In the genomic region with DNA sequence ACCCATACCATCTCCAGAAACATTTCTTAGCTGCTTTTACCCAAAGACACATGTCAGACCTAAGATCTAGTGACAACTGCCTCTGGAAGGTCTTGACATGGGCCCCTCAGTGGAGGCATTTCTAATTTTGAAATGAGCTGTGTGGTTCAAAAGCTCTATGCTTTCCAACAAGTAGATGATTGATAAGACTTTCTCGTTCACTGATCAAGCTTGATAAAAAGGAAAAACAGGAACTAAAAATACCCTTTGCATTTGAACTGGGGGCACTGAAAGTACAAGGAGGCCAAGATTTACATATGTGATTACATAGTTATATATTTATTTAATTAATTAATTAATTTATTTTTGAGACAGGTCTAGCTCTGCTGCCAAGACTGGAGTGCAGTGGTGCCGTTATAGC, we compare ENCODE assay signal across 27 cellular contexts.
"Had no signal": no experiment of that assay in that cellular context is flagged by ENCODE, and none has a peak within 500 bp of the region (broad histone marks: within the 10 kb centered on the region; RNA-seq: fewer than 3 reads in every experiment).

No MANE protein-coding gene starts in this region.

- H3K4me3 ChIP-seq: ascending aorta, coronary artery, dorsolateral prefrontal cortex, left lung, lower lobe of right lung, neural progenitor cell, suprapubic skin, tibial artery, upper lobe of right lung had no signal

- ATAC-seq: left lung, lower lobe of right lung, natural killer cell, right cardiac atrium, upper lobe of right lung had no signal

- H3K9ac ChIP-seq: neural progenitor cell had no signal

- H3K4me2 ChIP-seq: neural progenitor cell had no signal

- H3K9me3 ChIP-seq: ascending aorta, left lung, lower lobe of right lung, suprapubic skin, tibial artery, upper lobe of right lung had no signal

- H3K36me3 Mint-ChIP-seq: activated naive CD4-positive, alpha-beta T cell treated with anti-CD3 and anti-CD28 coated beads, Interleukin-2, amount 10 ng/mL, durations not matched to agents 7 days and 5 days; activated naive CD8-positive, alpha-beta T cell treated with anti-CD3 and anti-CD28 coated beads, Interleukin-2, amount 10 ng/mL, durations not matched to agents 7 days and 5 days; brain; natural killer cell; neural progenitor cell had no signal

- H3K27me3 Mint-ChIP-seq: brain had no signal

- H3K27ac ChIP-seq: ascending aorta, coronary artery, dorsolateral prefrontal cortex, left lung, lower lobe of right lung, neural progenitor cell, suprapubic skin, tibial artery, upper lobe of right lung, VCaP had no signal

- DNase-seq: activated CD4-positive, alpha-beta T cell treated with anti-CD3 and anti-CD28 coated beads for 4 hours; activated CD4-positive, alpha-beta T cell treated with anti-CD3 and anti-CD28 coated beads, Interleukin-2, amount 50 U/mL, for 4 hours; activated CD8-positive, alpha-beta memory T cell treated with anti-CD3 and anti-CD28 coated beads for 24 hours; activated gamma-delta T cell; activated naive CD4-positive, alpha-beta T cell treated with anti-CD3 and anti-CD28 coated beads, Interleukin-2, amount 10 ng/mL, durations not matched to agents 7 days and 5 days; activated naive CD8-positive, alpha-beta T cell treated with anti-CD3 and anti-CD28 coated beads, Interleukin-2, amount 10 ng/mL, durations not matched to agents 7 days and 5 days; activated T-cell treated with anti-CD3 and anti-CD28 coated beads, Interleukin-2, amount 50 U/mL, for 1 hour; dorsolateral prefrontal cortex; effector memory CD4-positive, alpha-beta T cell; kidney glomerular epithelial cell; left lung; lower lobe of right lung; mesenchymal stem cell; natural killer cell; occipital lobe; right cardiac atrium; stimulated activated CD4-positive, alpha-beta T cell treated with anti-CD3 and anti-CD28 coated beads, Interleukin-15, amount 100 ng/mL, for 24 hours; stimulated activated CD4-positive, alpha-beta T cell treated with anti-CD3 and anti-CD28 coated beads, Interleukin-2, amount 100 ng/mL, for 24 hours; stimulated activated naive CD4-positive, alpha-beta T cell; tibial artery; upper lobe of right lung had no signal

- H3K4me1 Mint-ChIP-seq: activated naive CD4-positive, alpha-beta T cell treated with anti-CD3 and anti-CD28 coated beads, Interleukin-2, amount 10 ng/mL, durations not matched to agents 7 days and 5 days; activated naive CD8-positive, alpha-beta T cell treated with anti-CD3 and anti-CD28 coated beads, Interleukin-2, amount 10 ng/mL, durations not matched to agents 7 days and 5 days; natural killer cell had no signal

- H3K27ac Mint-ChIP-seq: activated naive CD4-positive, alpha-beta T cell treated with anti-CD3 and anti-CD28 coated beads, Interleukin-2, amount 10 ng/mL, durations not matched to agents 7 days and 5 days; activated naive CD8-positive, alpha-beta T cell treated with anti-CD3 and anti-CD28 coated beads, Interleukin-2, amount 10 ng/mL, durations not matched to agents 7 days and 5 days; brain; natural killer cell; neural progenitor cell had no signal

- H2AFZ ChIP-seq: neural progenitor cell had no signal

- H3K36me3 ChIP-seq: ascending aorta, left lung, lower lobe of right lung, neural progenitor cell, suprapubic skin, tibial artery, upper lobe of right lung had no signal

- H3K4me3 Mint-ChIP-seq: activated naive CD4-positive, alpha-beta T cell treated with anti-CD3 and anti-CD28 coated beads, Interleukin-2, amount 10 ng/mL, durations not matched to agents 7 days and 5 days; activated naive CD8-positive, alpha-beta T cell treated with anti-CD3 and anti-CD28 coated beads, Interleukin-2, amount 10 ng/mL, durations not matched to agents 7 days and 5 days; brain; natural killer cell; neural progenitor cell had no signal

- H3K27me3 ChIP-seq: ascending aorta, dorsolateral prefrontal cortex, left lung, suprapubic skin, tibial artery, upper lobe of right lung had no signal

- H3K9me3 Mint-ChIP-seq: activated naive CD4-positive, alpha-beta T cell treated with anti-CD3 and anti-CD28 coated beads, Interleukin-2, amount 10 ng/mL, durations not matched to agents 7 days and 5 days; activated naive CD8-positive, alpha-beta T cell treated with anti-CD3 and anti-CD28 coated beads, Interleukin-2, amount 10 ng/mL, durations not matched to agents 7 days and 5 days; natural killer cell; neural progenitor cell had no signal

- H3K4me1 ChIP-seq: left lung, lower lobe of right lung, upper lobe of right lung had no signal
